8 cellular contexts compared by ENCODE assay signal in the genomic region with DNA sequence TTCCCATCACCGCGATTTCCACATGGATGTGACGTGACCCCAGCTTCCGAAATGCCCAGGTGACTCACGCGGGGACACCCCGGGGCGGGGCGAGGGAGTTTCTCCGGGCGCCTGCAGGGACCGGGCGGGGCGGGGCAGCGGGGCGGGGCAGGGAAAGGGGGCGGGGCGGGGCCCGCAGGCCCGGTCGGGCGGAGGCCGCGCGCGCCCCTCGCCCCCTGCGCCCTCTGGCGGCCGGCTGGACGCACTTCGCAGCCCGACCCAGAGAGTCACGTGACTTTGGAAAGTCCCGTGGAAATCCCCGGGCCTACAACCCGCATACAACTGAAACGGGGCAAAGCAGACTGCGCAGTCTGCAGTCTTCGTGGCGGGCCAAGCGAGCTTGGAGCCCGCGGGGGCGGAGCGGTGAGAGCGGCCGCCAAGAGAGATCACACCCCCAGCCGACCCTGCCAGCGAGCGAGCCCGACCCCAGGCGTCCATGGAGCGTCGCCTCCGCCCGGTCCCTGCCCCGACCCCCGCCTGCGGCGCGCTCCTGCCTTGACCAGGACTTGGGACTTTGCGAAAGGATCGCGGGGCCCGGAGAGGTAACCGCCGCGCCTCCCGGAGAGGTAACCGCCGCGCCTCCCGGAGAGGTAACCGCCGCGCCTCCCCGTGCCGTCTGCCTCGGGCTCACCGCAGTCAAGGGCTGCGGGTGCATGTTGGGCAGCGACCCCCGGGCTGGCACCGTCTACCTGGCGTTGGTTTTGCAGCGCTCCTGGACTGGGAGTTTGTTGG.
DNase-seq lines count a peak whose midpoint lies in the region; ATAC-seq lines count a peak whose summit lies in the region.

A gene (plus strand): TSS at position 346 of the 771 bp plus-strand sequence. CDS start 3,969 bp downstream, outside the sequence.

- ATAC-seq in GM18909 (IDR thresholded peaks at IDR 0.05; ENCODE audit: poor library complexity, unreplicated experiment) (peak; percentile 70), HG03159 (IDR thresholded peaks at IDR 0.05; ENCODE audit: unreplicated experiment) (peak; percentile 63)
- peak; percentile 79 to 84 for ATAC-seq in activated CD4-positive, CD25-positive, alpha-beta regulatory T cell treated with anti-CD3 and anti-CD28 coated beads, Interleukin-2, amount 50 U/mL, for 24 hours

- DNase-seq in AG20443 (ENCODE audit: low spot score): peak; percentile 99
- peak; percentile 93 for DNase-seq in NCI-H345 (lab: John Stamatoyannopoulos, UW)
- peak; percentile 65 for DNase-seq in cerebellar cortex (ENCODE audit: low spot score)
- peak; percentile 87 for DNase-seq in kidney glomerular epithelial cell (lab: John Stamatoyannopoulos, UW)
- DNase-seq in stimulated activated CD4-positive, alpha-beta T cell treated with anti-CD3 and anti-CD28 coated beads, Interleukin-15, amount 100 ng/mL, for 48 hours (ENCODE audit: low read depth in 2 of 2): peak; percentile 92 to 94

Comparison
In these comparisons a context has a peak if more than half of its experiments do, and no peak if none do; other contexts are left out.
1. Peak in every context shown above with its lines: DNase-seq and ATAC-seq.